Comparison of ENCODE assay signal across 1 cellular context in genomic region chr13:57601536-57601935, GRCh38.
TF ChIP-seq lines count a peak whose summit lies in the region.

No MANE protein-coding gene starts in this region.

TF ChIP-seq in GM23338, 12 proteins besides CTCF, POLR2A, EP300 and RAD21 (continued from another document):
- TF ChIP-seq REST (IDR thresholded peaks at IDR 0.05; ENCODE audit: unreplicated experiment) = no peak
- no peak for TF ChIP-seq CREB1 (CRISPR knock-in tag; IDR thresholded peaks at IDR 0.05; ENCODE audit: low read depth)
- TF ChIP-seq POLR2AphosphoS5 (IDR thresholded peaks at IDR 0.05; ENCODE audit: low read depth) = no peak
- no peak for TF ChIP-seq ETS1 (IDR thresholded peaks at IDR 0.05)
- no peak for TF ChIP-seq ZNF331 (CRISPR knock-in tag; IDR thresholded peaks at IDR 0.05; ENCODE audit: low read depth)
- no peak for TF ChIP-seq ZNF462 (CRISPR knock-in tag; IDR thresholded peaks at IDR 0.05)
- no peak for TF ChIP-seq ZNF114 (CRISPR knock-in tag; IDR thresholded peaks at IDR 0.05)
